1 cellular context compared by ENCODE assay signal in genomic region chrX:39487166-39488006, GRCh38.
A peak's percentile ranks its signal among the peaks of the same experiment; 100 is the strongest.
TF ChIP-seq lines count a peak whose summit lies in the region.

No MANE protein-coding gene starts in this region.

TF ChIP-seq in GM12878, 131 proteins besides CTCF, POLR2A, EP300 and RAD21 (continued from another document):
- TF ChIP-seq ZNF592 (IDR thresholded peaks at IDR 0.05) (no peak), DPF2 (IDR thresholded peaks at IDR 0.05) (0 out of 2 replicates have a peak, but pooled peaks have one; percentile 38), ELK1 (IDR thresholded peaks at IDR 0.05; ENCODE audit: low read depth, low read length) (peak; percentile 73), SPI1 (IDR thresholded peaks at IDR 0.05; ENCODE audit: borderline replicate concordance, insufficient read depth, low read depth, low read length) (peak; percentile 60; the same call in 1 of the 2 replicates), IKZF2 (IDR thresholded peaks at IDR 0.05) (peak in 1 of 2 experiments; percentile 55; a peak in 1 of 4 replicates), NR2F1 (conservative IDR thresholded peaks at IDR 0.05) (no peak), IKZF1 (conservative IDR thresholded peaks at IDR 0.05) (peak; percentile 56), STAT3 (IDR thresholded peaks at IDR 0.05; ENCODE audit: low read depth, low read length) (no peak)
